ENCODE assay signal across 8 cellular contexts in genomic region chr4:95124906-95125504, GRCh38.
DNase-seq lines count a peak whose midpoint lies in the region; ATAC-seq and FAIRE-seq lines count a peak whose summit lies in the region.

No MANE protein-coding gene starts in this region.

- intact Hi-C loops in left ventricle myocardium superior (cut with micrococcal nuclease): no loop called here

- DNase-seq in COLO829 (ENCODE audit: low spot score) (peak; percentile 71), HT-29 (ENCODE audit: low spot score) (peak; percentile 80), left ventricle myocardium superior (no peak), smooth muscle cell of the brain vasculature (ENCODE audit: low read depth, low spot score) (peak; percentile 61)

- ATAC-seq in left ventricle myocardium superior (peak; percentile 68), HG02852 (IDR thresholded peaks at IDR 0.05; ENCODE audit: unreplicated experiment) (no peak), HG03108 (IDR thresholded peaks at IDR 0.05; ENCODE audit: unreplicated experiment) (no peak), GM21737 (IDR thresholded peaks at IDR 0.05; ENCODE audit: unreplicated experiment) (no peak)

- FAIRE-seq in TTC549 (lab: Jason Lieb, UNC): peak; percentile 20
